28 cellular contexts compared by ENCODE assay signal in the genomic region with DNA sequence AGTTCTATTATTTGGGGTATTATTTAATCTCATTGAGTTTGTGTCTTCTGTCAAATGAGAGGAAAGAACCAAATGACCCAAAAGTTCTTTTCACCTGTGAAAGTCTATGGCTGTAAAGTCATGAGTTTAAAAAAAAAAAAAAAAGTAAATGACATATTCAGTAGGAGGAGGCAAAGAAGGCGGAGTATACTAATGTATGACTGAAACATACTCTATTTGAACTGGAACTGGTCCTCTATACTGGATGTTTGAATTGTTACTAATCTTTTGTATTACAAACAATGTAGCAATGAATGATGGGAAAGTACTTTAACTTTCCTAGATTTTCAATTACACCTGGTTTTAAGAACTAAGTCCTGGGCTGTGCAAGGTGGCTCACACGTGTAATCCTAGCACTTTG.
"Had no signal": no experiment of that assay in that cellular context is flagged by ENCODE, and none has a peak within 500 bp of the region (broad histone marks: within the 10 kb centered on the region; RNA-seq: fewer than 3 reads in every experiment).

No MANE protein-coding gene starts in this region.

- DNase-seq: activated CD4-positive, alpha-beta T cell treated with anti-CD3 and anti-CD28 coated beads for 4 hours; activated CD4-positive, alpha-beta T cell treated with anti-CD3 and anti-CD28 coated beads, Interleukin-2, amount 50 U/mL, for 4 hours; activated naive CD4-positive, alpha-beta T cell treated with Interleukin-2 at 50 U/mL for 16 hours; activated T-cell treated with anti-CD3 and anti-CD28 coated beads for 4 hours; activated T-cell treated with anti-CD3 and anti-CD28 coated beads, Interleukin-2, amount 50 U/mL, for 72 hours; anterior cingulate cortex; cerebellar nuclear complex; dorsolateral prefrontal cortex; effector memory CD4-positive, alpha-beta T cell; foreskin melanocyte; heart right ventricle; kidney glomerular epithelial cell; left ventricle myocardium inferior; naive thymus-derived CD4-positive, alpha-beta T cell; ovary; retina; sigmoid colon; stimulated activated CD4-positive, alpha-beta T cell treated with anti-CD3 and anti-CD28 coated beads, Interleukin-15, amount 100 ng/mL, for 24 hours; stimulated activated CD4-positive, alpha-beta T cell treated with anti-CD3 and anti-CD28 coated beads, Interleukin-2, amount 100 ng/mL, for 24 hours; stimulated activated naive B cell treated with anti-CD40 and anti-IgM and Interleukin-4, amounts not matched to agents 10 μg/mL and 1 μg/mL and 100 μg/mL, for 72 hours; stomach; T-helper 9 cell; thyroid gland had no signal

- H3K27ac ChIP-seq: cardiac muscle cell, coronary artery, dorsolateral prefrontal cortex, esophagus muscularis mucosa, heart right ventricle, left ventricle myocardium inferior, ovary, prostate gland, sigmoid colon, thyroid gland, VCaP had no signal

- H3K9me3 ChIP-seq: esophagus muscularis mucosa, heart right ventricle, left ventricle myocardium inferior, ovary, prostate gland, sigmoid colon, stomach, thyroid gland had no signal

- H3K36me3 ChIP-seq: cardiac muscle cell, esophagus muscularis mucosa, heart right ventricle, left ventricle myocardium inferior, ovary, prostate gland, sigmoid colon, stomach, thyroid gland had no signal

- H3K27me3 ChIP-seq: cardiac muscle cell, dorsolateral prefrontal cortex, esophagus muscularis mucosa, heart right ventricle, ovary, sigmoid colon, stomach, thyroid gland had no signal

- H3K4me1 ChIP-seq: prostate gland, sigmoid colon had no signal

- ATAC-seq: activated T-cell treated with anti-CD3 and anti-CD28 coated beads, Interleukin-2, amount 50 U/mL, for 72 hours; heart right ventricle; naive thymus-derived CD4-positive, alpha-beta T cell; stimulated activated naive B cell treated with anti-CD40 and anti-IgM and Interleukin-4, amounts not matched to agents 10 μg/mL and 1 μg/mL and 100 μg/mL, for 72 hours had no signal

- H3K4me3 ChIP-seq: cardiac muscle cell, coronary artery, dorsolateral prefrontal cortex, esophagus muscularis mucosa, heart right ventricle, left ventricle myocardium inferior, ovary, prostate gland, sigmoid colon, stomach, thyroid gland had no signal
